ENCODE assay signal across 20 cellular contexts in genomic region chr9:126975327-126976059, GRCh38.
"Had no signal": no experiment of that assay in that cellular context is flagged by ENCODE, and none has a peak within 500 bp of the region (broad histone marks: within the 10 kb centered on the region; RNA-seq: fewer than 3 reads in every experiment).

No MANE protein-coding gene starts in this region.

- H3K4me1 ChIP-seq: breast epithelium, tibial artery had no signal

- H3K27me3 ChIP-seq: breast epithelium, tibial artery had no signal

- DNase-seq: activated CD4-positive, alpha-beta memory T cell treated with anti-CD3 and anti-CD28 coated beads for 36 hours; activated CD4-positive, alpha-beta T cell treated with anti-CD3 and anti-CD28 coated beads for 48 hours; activated CD4-positive, CD25-positive, alpha-beta regulatory T cell; activated naive CD4-positive, alpha-beta T cell treated with Interleukin-2 at 50 U/mL for 16 hours; activated naive CD8-positive, alpha-beta T cell treated with anti-CD3 and anti-CD28 coated beads for 36 hours; activated T-cell treated with anti-CD3 and anti-CD28 coated beads, Interleukin-2, amount 50 U/mL, for 48 hours; amniotic stem cell; cerebellar nuclear complex; immature natural killer cell; kidney glomerular epithelial cell; mesenchymal stem cell; mucosa of descending colon; occipital lobe; stimulated activated CD4-positive, alpha-beta T cell treated with anti-CD3 and anti-CD28 coated beads, Interleukin-2, amount 100 ng/mL, for 24 hours; stimulated activated naive CD8-positive, alpha-beta T cell treated with anti-CD3 and anti-CD28 coated beads, Interleukin-15, amount 100 ng/mL, for 72 hours; T1000; tibial artery had no signal

- H3K27ac ChIP-seq: coronary artery, epithelial cell of prostate, tibial artery had no signal

- H3K4me3 ChIP-seq: breast epithelium, coronary artery, mucosa of descending colon, tibial artery had no signal

- H3K9me3 ChIP-seq: breast epithelium, mucosa of descending colon, tibial artery had no signal

- H3K36me3 ChIP-seq: breast epithelium, tibial artery had no signal
